ENCODE assay signal across 17 cellular contexts in genomic region chr15:101480613-101481380, GRCh38.
"Had no signal": no experiment of that assay in that cellular context is flagged by ENCODE, and none has a peak within 500 bp of the region (broad histone marks: within the 10 kb centered on the region; RNA-seq: fewer than 3 reads in every experiment).

No MANE protein-coding gene starts in this region.

- H3K4me1 Mint-ChIP-seq: stimulated activated naive B cell treated with anti-CD40 and anti-IgM and Interleukin-4, amounts not matched to agents 10 μg/mL and 1 μg/mL and 100 μg/mL, for 72 hours; T-cell had no signal

- ATAC-seq: activated naive CD4-positive, alpha-beta T cell treated with anti-CD3 and anti-CD28 coated beads, Interleukin-2, amount 50 U/mL, for 72 hours; gastroesophageal sphincter; lower lobe of right lung; psoas muscle; stimulated activated naive B cell treated with anti-CD40 and anti-IgM and Interleukin-4, amounts not matched to agents 10 μg/mL and 1 μg/mL and 100 μg/mL, for 72 hours; T-cell had no signal

- H3K36me3 ChIP-seq: colonic mucosa, gastroesophageal sphincter, lower lobe of right lung, sigmoid colon, upper lobe of left lung, WERI-Rb-1 had no signal

- H3K4me3 Mint-ChIP-seq: stimulated activated naive B cell treated with anti-CD40 and anti-IgM and Interleukin-4, amounts not matched to agents 10 μg/mL and 1 μg/mL and 100 μg/mL, for 72 hours; T-cell had no signal

- H3K27me3 ChIP-seq: colonic mucosa, sigmoid colon, upper lobe of left lung had no signal

- H3K27ac Mint-ChIP-seq: activated naive CD4-positive, alpha-beta T cell treated with anti-CD3 and anti-CD28 coated beads, Interleukin-2, amount 50 U/mL, for 72 hours; stimulated activated naive B cell treated with anti-CD40 and anti-IgM and Interleukin-4, amounts not matched to agents 10 μg/mL and 1 μg/mL and 100 μg/mL, for 72 hours; T-cell had no signal

- H3K36me3 Mint-ChIP-seq: activated naive CD4-positive, alpha-beta T cell treated with anti-CD3 and anti-CD28 coated beads, Interleukin-2, amount 50 U/mL, for 72 hours; stimulated activated naive B cell treated with anti-CD40 and anti-IgM and Interleukin-4, amounts not matched to agents 10 μg/mL and 1 μg/mL and 100 μg/mL, for 72 hours; T-cell had no signal

- H3K4me3 ChIP-seq: colonic mucosa, gastroesophageal sphincter, lower lobe of right lung, psoas muscle, sigmoid colon, SK-N-MC, upper lobe of left lung had no signal

- H3K9me3 ChIP-seq: colonic mucosa, gastroesophageal sphincter, lower lobe of right lung, psoas muscle, sigmoid colon, upper lobe of left lung had no signal

- DNase-seq: activated CD4-positive, alpha-beta T cell treated with anti-CD3 and anti-CD28 coated beads for 48 hours; aorta; colonic mucosa; effector CD8-positive, alpha-beta T cell; kidney; lower lobe of right lung; sigmoid colon; stimulated activated CD4-positive, alpha-beta T cell treated with anti-CD3 and anti-CD28 coated beads, Interleukin-2, amount 100 ng/mL, for 24 hours; stimulated activated naive B cell treated with anti-CD40 and anti-IgM and Interleukin-4, amounts not matched to agents 10 μg/mL and 1 μg/mL and 100 μg/mL, for 72 hours; T-cell; T1000; WERI-Rb-1 had no signal

- H3K9me3 Mint-ChIP-seq: activated naive CD4-positive, alpha-beta T cell treated with anti-CD3 and anti-CD28 coated beads, Interleukin-2, amount 50 U/mL, for 72 hours; stimulated activated naive B cell treated with anti-CD40 and anti-IgM and Interleukin-4, amounts not matched to agents 10 μg/mL and 1 μg/mL and 100 μg/mL, for 72 hours; T-cell had no signal

- H3K27ac ChIP-seq: colonic mucosa, gastroesophageal sphincter, lower lobe of right lung, sigmoid colon, SK-N-MC, upper lobe of left lung, WERI-Rb-1 had no signal

- H3K4me1 ChIP-seq: gastroesophageal sphincter, lower lobe of right lung, sigmoid colon, upper lobe of left lung had no signal
